In the genomic region with DNA sequence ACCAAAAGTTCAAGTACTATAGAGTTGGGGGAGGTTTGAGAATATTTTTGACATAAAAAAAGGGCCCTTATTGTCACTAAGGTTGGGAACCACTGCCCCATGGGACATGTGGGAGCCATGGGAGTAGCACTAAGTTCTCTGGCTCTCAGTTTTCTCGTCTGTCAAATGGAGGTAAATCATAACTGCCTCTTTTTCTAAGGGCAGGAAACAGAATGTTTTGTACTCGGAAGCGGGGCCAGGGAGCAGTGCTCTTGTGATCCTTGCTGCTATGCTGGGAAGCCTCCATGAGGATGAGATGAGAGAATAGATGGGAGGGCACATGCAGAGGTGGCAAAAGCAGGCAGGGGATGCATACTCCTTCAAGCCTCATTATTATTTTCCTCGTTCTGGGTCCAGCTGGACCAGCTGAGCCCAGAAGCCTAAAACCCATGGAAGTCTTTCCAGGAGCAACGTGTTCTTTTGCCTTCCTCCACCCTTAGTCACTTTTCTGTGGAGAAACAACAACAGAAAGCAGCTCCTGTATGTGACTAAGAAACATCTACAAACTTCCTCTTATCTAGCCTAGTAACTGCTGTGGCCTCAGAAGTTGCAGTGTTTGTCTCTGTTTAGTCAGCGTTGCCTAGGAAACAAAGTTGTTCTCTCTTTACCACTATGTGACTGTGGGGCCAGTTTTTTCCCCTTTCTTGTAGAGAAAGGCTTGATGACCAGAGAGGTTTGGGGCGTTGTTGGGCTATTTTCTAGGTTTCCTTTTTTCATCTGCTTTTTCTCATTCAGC, we compare ENCODE assay signal across 9 cellular contexts.
DNase-seq lines count a peak whose midpoint lies in the region; ATAC-seq, FAIRE-seq and TF ChIP-seq lines count a peak whose summit lies in the region.
"Had no signal": no experiment of that assay in that cellular context is flagged by ENCODE, and none has a peak within 500 bp of the region (broad histone marks: within the 10 kb centered on the region; RNA-seq: fewer than 3 reads in every experiment).

No MANE protein-coding gene starts in this region.

- intact Hi-C loops in activated CD4-positive, alpha-beta T cell treated with anti-CD3 and anti-CD28 coated beads for 36 hours (cut with DNase I, micrococcal nuclease) = loop anchor here (1.0 kb wide), 2 partner anchors 31 to 37 kb away; no protein-coding TSS in a partner anchor
- intact Hi-C loops in naive thymus-derived CD4-positive, alpha-beta T cell (cut with micrococcal nuclease) = loop anchor here (1.0 kb wide), 1 partner anchor 37 kb away; no protein-coding TSS in a partner anchor

- H3K4me3 ChIP-seq in GM12875 (ENCODE audit: low read depth, low read length) = peak overlapping the region; percentile 4
- no peak overlapping the region for H3K4me3 ChIP-seq in Jurkat, Clone E6-1 (ENCODE audit: low read length)
- H3K4me3 ChIP-seq in epithelial cell of proximal tubule (ENCODE audit: low read depth, low read length) = no peak overlapping the region
- H3K4me3 ChIP-seq in naive thymus-derived CD4-positive, alpha-beta T cell (ENCODE audit: low read length) = peak overlapping the region; percentile 49

- H3K4me1 ChIP-seq in naive thymus-derived CD4-positive, alpha-beta T cell (ENCODE audit: control insufficient read depth in 2 of 2, insufficient read depth in 2 of 2, low read length in 2 of 2) = peaks cover 42 to 43% of the 10 kb centered on the region in 2 donors

- no peaks in the 10 kb centered on the region for H3K9me3 Mint-ChIP-seq in activated CD4-positive, alpha-beta T cell treated with anti-CD3 and anti-CD28 coated beads for 36 hours (ENCODE audit: low read depth)
- H3K9me3 Mint-ChIP-seq in naive thymus-derived CD4-positive, alpha-beta T cell = peaks cover 0 to 17% (median 0%) of the 10 kb centered on the region in 11 donors

- H3K27me3 Mint-ChIP-seq in activated CD4-positive, alpha-beta T cell treated with anti-CD3 and anti-CD28 coated beads for 36 hours = no peaks in the 10 kb centered on the region
- H3K27me3 Mint-ChIP-seq in naive thymus-derived CD4-positive, alpha-beta T cell = peaks cover 0 to 3% (median 0%) of the 10 kb centered on the region in 5 donors

- peaks cover 21% of the 10 kb centered on the region for H3K36me3 Mint-ChIP-seq in activated CD4-positive, alpha-beta T cell treated with anti-CD3 and anti-CD28 coated beads for 36 hours (ENCODE audit: low read depth)
- peaks cover 0 to 29% (median 22%) of the 10 kb centered on the region in 5 donors for H3K36me3 Mint-ChIP-seq in naive thymus-derived CD4-positive, alpha-beta T cell

- peak; percentile 81 for DNase-seq in H4 (ENCODE audit: low spot score)
- peak; percentile 61 for DNase-seq in Jurkat, Clone E6-1 (ENCODE audit: low read depth, low spot score)
- DNase-seq in activated CD4-positive, alpha-beta T cell treated with anti-CD3 and anti-CD28 coated beads for 36 hours = peak; percentile 60
- DNase-seq in epithelial cell of proximal tubule (ENCODE audit: low read depth) = peak; percentile 80
- peak; percentile 6 to 92 (median 84) for DNase-seq in naive thymus-derived CD4-positive, alpha-beta T cell
- DNase-seq in urothelium cell line (ENCODE audit: low spot score) = no peak
- no peak for DNase-seq in NCI-H524 (lab: John Stamatoyannopoulos, UW)

- POLR2A ChIA-PET in activated CD4-positive, alpha-beta T cell treated with anti-CD3 and anti-CD28 coated beads for 36 hours (lab: Charles Lee) = interaction anchor here (0.5 to 8.3 kb wide), 2 partner anchors 35 to 45 kb away, joined by 3 to 144 read pairs; no protein-coding TSS in a partner anchor
- POLR2A ChIA-PET in naive thymus-derived CD4-positive, alpha-beta T cell (lab: Charles Lee) = interaction anchor here (0.7 to 22.8 kb wide), 7 partner anchors 9 to 64 kb away, joined by 3 to 1138 read pairs (median 6); no protein-coding TSS in a partner anchor

- H3K4me1 Mint-ChIP-seq in activated CD4-positive, alpha-beta T cell treated with anti-CD3 and anti-CD28 coated beads for 36 hours = peaks cover 53% of the 10 kb centered on the region
- H3K4me1 Mint-ChIP-seq in naive thymus-derived CD4-positive, alpha-beta T cell = peaks cover 24 to 75% (median 62%) of the 10 kb centered on the region in 7 donors

- H3K27ac ChIP-seq in naive thymus-derived CD4-positive, alpha-beta T cell (ENCODE audit: low read depth, low read length) = peak overlapping the region; percentile 100

- H3K9me3 ChIP-seq in naive thymus-derived CD4-positive, alpha-beta T cell (ENCODE audit: control insufficient read depth in 2 of 3, low read length in 3 of 3) = no peaks in the 10 kb centered on the region

- H3K27ac Mint-ChIP-seq in activated CD4-positive, alpha-beta T cell treated with anti-CD3 and anti-CD28 coated beads for 36 hours = peak overlapping the region; percentile 99
- H3K27ac Mint-ChIP-seq in naive thymus-derived CD4-positive, alpha-beta T cell = peak overlapping the region; percentile 97 to 100 (median 99)

- no peak for FAIRE-seq in urothelium cell line (lab: Jason Lieb, UNC)
- FAIRE-seq: frontal cortex had no signal

- peak; percentile 81 for ATAC-seq in activated CD4-positive, alpha-beta T cell treated with anti-CD3 and anti-CD28 coated beads for 36 hours
- peak; percentile 55 for ATAC-seq in naive thymus-derived CD4-positive, alpha-beta T cell

- H3K36me3 ChIP-seq in naive thymus-derived CD4-positive, alpha-beta T cell (ENCODE audit: control insufficient read depth in 2 of 3, insufficient read depth in 3 of 3, low read length in 3 of 3) = peaks cover 18 to 26% (median 20%) of the 10 kb centered on the region in 3 experiments

- TF ChIP-seq CTCF in GM12875 (IDR thresholded peaks at IDR 0.05; ENCODE audit: borderline replicate concordance, insufficient read depth, low read depth, low read length) (no peak), epithelial cell of proximal tubule (conservative IDR thresholded peaks at IDR 0.05; ENCODE audit: low read depth, low read length) (no peak)

- H3K27me3 ChIP-seq in naive thymus-derived CD4-positive, alpha-beta T cell (ENCODE audit: control insufficient read depth in 2 of 2, insufficient read depth in 2 of 2, low read length in 2 of 2) = no peaks in the 10 kb centered on the region

- CTCF ChIA-PET in activated CD4-positive, alpha-beta T cell treated with anti-CD3 and anti-CD28 coated beads for 36 hours (lab: Charles Lee) = interaction anchor here (11.6 kb wide), 1 partner anchor 35 kb away, joined by 191 read pairs; no protein-coding TSS in a partner anchor
- CTCF ChIA-PET in naive thymus-derived CD4-positive, alpha-beta T cell (lab: Charles Lee) = interaction anchor here (1.1 to 13.8 kb wide), 2 partner anchors 31 to 35 kb away, joined by 3 to 264 read pairs; no protein-coding TSS in a partner anchor

- peak overlapping the region; percentile 34 for H3K4me3 Mint-ChIP-seq in activated CD4-positive, alpha-beta T cell treated with anti-CD3 and anti-CD28 coated beads for 36 hours
- H3K4me3 Mint-ChIP-seq in naive thymus-derived CD4-positive, alpha-beta T cell = peak overlapping the region; percentile 61 to 94 (median 78)

Comparison
In these comparisons a context has a peak if more than half of its experiments do, and no peak if none do; other contexts are left out.
1. H3K4me3 ChIP-seq: peak in GM12875 (single experiment) and naive thymus-derived CD4-positive, alpha-beta T cell (single experiment); none in Jurkat, Clone E6-1 (single experiment) and epithelial cell of proximal tubule (single experiment).
2. DNase-seq: peak in H4 (single experiment), Jurkat, Clone E6-1 (single experiment), activated CD4-positive, alpha-beta T cell treated with anti-CD3 and anti-CD28 coated beads for 36 hours (single experiment), epithelial cell of proximal tubule (single experiment) and naive thymus-derived CD4-positive, alpha-beta T cell (9 of 9); none in urothelium cell line (single experiment) and NCI-H524 (0 of 2).